Comparison of ENCODE assay signal across 22 cellular contexts in the genomic region with DNA sequence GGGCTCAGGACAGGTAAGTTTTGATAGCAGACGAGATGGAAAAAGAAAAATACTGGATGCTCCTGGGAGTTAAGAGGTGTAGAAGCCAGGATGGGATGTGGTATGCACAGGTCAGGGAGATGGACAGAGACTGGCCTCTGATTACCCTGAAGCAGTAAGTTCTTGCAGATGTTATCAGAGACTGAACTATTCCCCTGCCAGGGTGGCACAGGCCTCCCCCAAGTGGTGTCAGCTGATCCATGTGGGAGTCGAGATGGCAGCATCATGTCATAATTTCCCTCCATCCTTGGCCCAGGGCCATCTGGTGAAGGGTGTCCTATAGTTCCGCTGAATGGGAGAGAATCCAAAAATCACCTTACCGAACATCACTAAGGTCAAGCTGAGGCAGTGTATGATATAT. TPM values are rescaled to one million over a fixed set of nuclear protein-coding genes. Genes with fewer than 3 reads are reported as not detected.
DNase-seq lines count a peak whose midpoint lies in the region; ATAC-seq and TF ChIP-seq lines count a peak whose summit lies in the region.
"Had no signal": no experiment of that assay in that cellular context is flagged by ENCODE, and none has a peak within 500 bp of the region (broad histone marks: within the 10 kb centered on the region; RNA-seq: fewer than 3 reads in every experiment).

No MANE protein-coding gene starts in this region.

- no peak for TF ChIP-seq CTCF in right atrium auricular region (IDR thresholded peaks at IDR 0.05)
- no peak for TF ChIP-seq CTCF in left ventricle myocardium inferior (IDR thresholded peaks at IDR 0.05; ENCODE audit: borderline replicate concordance)
- TF ChIP-seq CTCF in spleen (IDR thresholded peaks at IDR 0.05 in 8 of 11, conservative IDR thresholded peaks at IDR 0.05 in 3 of 11): no peak

- DNase-seq in right atrium auricular region (ENCODE audit: low spot score) (peak; percentile 7), left ventricle myocardium inferior (no peak), islet precursor cell (peak; percentile 12), spleen (peak; percentile 51), NCI-H2196 (lab: John Stamatoyannopoulos, UW; ENCODE audit: unreplicated experiment) (no peak)
- DNase-seq: ACHN; BE2C; C1 segment of cervical spinal cord; CD4-positive, CD25-positive, alpha-beta regulatory T cell; CD8-positive, alpha-beta memory T cell; COR-L47; DMS 273 treated with DMSO at 0.1 percent for 48 hours; DMS53; DND-41; EL; GOT3; HFFc6; IMR-90 had no signal

- H3K4me1 ChIP-seq in right atrium auricular region (no peaks in the 10 kb centered on the region), left ventricle myocardium inferior (no peaks in the 10 kb centered on the region), spleen (no peaks in the 10 kb centered on the region)
- H3K4me1 ChIP-seq: BE2C had no signal

- no peak for ATAC-seq in HG02884 (IDR thresholded peaks at IDR 0.05; ENCODE audit: unreplicated experiment)
- ATAC-seq: GM12878, HCT116 had no signal

- no peak for TF ChIP-seq POLR2A in spleen (IDR thresholded peaks at IDR 0.05)

- H3K9me3 ChIP-seq in right atrium auricular region (peaks cover 3 to 15% of the 10 kb centered on the region in 2 donors), left ventricle myocardium inferior (replicated peaks) (peaks cover 19% of the 10 kb centered on the region), spleen (peaks cover 0 to 24% (median 14%) of the 10 kb centered on the region in 8 donors)
- H3K9me3 ChIP-seq: BE2C had no signal

- H3K4me3 ChIP-seq in right atrium auricular region (no peak overlapping the region), left ventricle myocardium inferior (no peak overlapping the region), spleen (no peak overlapping the region)
- H3K4me3 ChIP-seq: GM12878 had no signal

- intact Hi-C loops in left ventricle myocardium inferior (cut with micrococcal nuclease): no loop called here
- intact Hi-C loops in spleen (cut with DNase I; ENCODE audit: low total_unique reads): no loop called here

- H3K27ac ChIP-seq in right atrium auricular region: no peak overlapping the region
- no peak overlapping the region for H3K27ac ChIP-seq in left ventricle myocardium inferior (replicated peaks)
- H3K27ac ChIP-seq in spleen: no peak overlapping the region

- H3K27me3 ChIP-seq in right atrium auricular region: no peaks in the 10 kb centered on the region
- H3K27me3 ChIP-seq in left ventricle myocardium inferior (ENCODE audit: low read depth): peaks cover 47% of the 10 kb centered on the region
- H3K27me3 ChIP-seq in spleen (replicated peaks in 1 of 7): no peaks in the 10 kb centered on the region
- H3K27me3 ChIP-seq: BE2C had no signal

- no peaks in the 10 kb centered on the region for H3K36me3 ChIP-seq in right atrium auricular region
- H3K36me3 ChIP-seq in left ventricle myocardium inferior: no peaks in the 10 kb centered on the region
- no peaks in the 10 kb centered on the region for H3K36me3 ChIP-seq in spleen
- H3K36me3 ChIP-seq: BE2C had no signal

- 76 to 79% (median 78%) methylated on average over 4 of the region's 4 CpGs for WGBS in spleen, 5 donors

RNA-seq across cellular contexts. Expression of gene NKD1, which starts 14.1 kb away (rescaled TPM):
- total RNA-seq in right atrium auricular region: 1 to 10 TPM; 1.1 to 3.0 TPM
- 1.5 TPM for total RNA-seq in left ventricle myocardium inferior
- total RNA-seq in spleen: 10 to 100 TPM in 1 of 7 donors, 1 to 10 TPM in 6; 1.7 to 15.2 (median 7.0) TPM
- polyA plus RNA-seq in spleen: under 1 TPM; 0.11 to 0.74 (median 0.38) TPM
- total RNA-seq: G401, HFFc6, IMR-90 had no signal
- polyA plus RNA-seq: IMR-90 had no signal

Comparison
In these comparisons a context has a peak if more than half of its experiments do, and no peak if none do; other contexts are left out.
1. DNase-seq: peak in right atrium auricular region (single experiment), islet precursor cell (single experiment) and spleen (single experiment); none in left ventricle myocardium inferior (single experiment) and NCI-H2196 (single experiment).